8 cellular contexts compared by ENCODE assay signal in genomic region chr11:848988-849824, GRCh38. TPM values are rescaled to one million over a fixed set of nuclear protein-coding genes. Genes with fewer than 3 reads are reported as not detected.
DNase-seq lines count a peak whose midpoint lies in the region; ATAC-seq and TF ChIP-seq lines count a peak whose summit lies in the region.

No MANE protein-coding gene starts in this region.

- TF ChIP-seq POLR2A in uterus (IDR thresholded peaks at IDR 0.05), result no peak

- TF ChIP-seq CTCF in MM.1S (IDR thresholded peaks at IDR 0.05; ENCODE audit: low read length), result no peak
- no peak for TF ChIP-seq CTCF in uterus (IDR thresholded peaks at IDR 0.05)

- H3K27me3 ChIP-seq in MM.1S (replicated peaks; ENCODE audit: insufficient read depth, low read length) (peaks cover 80% of the 10 kb centered on the region), uterus (no peaks in the 10 kb centered on the region)

- H4K20me1 ChIP-seq in MM.1S (ENCODE audit: insufficient read depth, low read length), result no peaks in the 10 kb centered on the region

- H3K36me3 Mint-ChIP-seq in activated naive CD4-positive, alpha-beta T cell treated with anti-CD3 and anti-CD28 coated beads, Interleukin-2, amount 50 U/mL, for 72 hours, result no peaks in the 10 kb centered on the region

- H3K4me3 ChIP-seq in MM.1S (ENCODE audit: low read length) (peak overlapping the region; percentile 26; the same call in 1 of the 2 replicates), uterus (peak overlapping the region; percentile 30 to 40)

- H3K9me3 ChIP-seq in MM.1S (replicated peaks; ENCODE audit: insufficient read depth, low read length), result no peaks in the 10 kb centered on the region
- no peaks in the 10 kb centered on the region for H3K9me3 ChIP-seq in uterus

- H3K4me1 ChIP-seq in MM.1S (ENCODE audit: low read length) (peaks cover 4% of the 10 kb centered on the region; the same call in 1 of the 2 replicates), uterus (peaks cover 10 to 36% of the 10 kb centered on the region in 2 donors)

- DNase-seq in COR-L47 (lab: John Stamatoyannopoulos, UW) (peak; percentile 53), MM.1S (peak; percentile 28), left kidney (ENCODE audit: low read depth, low spot score) (peak; percentile 87), uterus (peak in 1 of 2 donors; percentile 66), HK-2 (ENCODE audit: unreplicated experiment) (no peak)
- DNase-seq in activated naive CD4-positive, alpha-beta T cell treated with anti-CD3 and anti-CD28 coated beads, Interleukin-2, amount 50 U/mL, for 72 hours (ENCODE audit: low spot score in 2 of 2), result no peak
- no peak for DNase-seq in central memory CD4-positive, alpha-beta T cell

- H3K36me3 ChIP-seq in MM.1S (replicated peaks; ENCODE audit: insufficient read depth, low read length), result no peaks in the 10 kb centered on the region
- no peaks in the 10 kb centered on the region for H3K36me3 ChIP-seq in uterus

- H3K27ac Mint-ChIP-seq in activated naive CD4-positive, alpha-beta T cell treated with anti-CD3 and anti-CD28 coated beads, Interleukin-2, amount 50 U/mL, for 72 hours, result no peak overlapping the region

- H3K9me3 Mint-ChIP-seq in activated naive CD4-positive, alpha-beta T cell treated with anti-CD3 and anti-CD28 coated beads, Interleukin-2, amount 50 U/mL, for 72 hours, result no peaks in the 10 kb centered on the region

- H3K27ac ChIP-seq in MM.1S (ENCODE audit: low read length) (no peak overlapping the region), uterus (peak overlapping the region; percentile 51 to 69)

- H3K79me2 ChIP-seq in MM.1S (ENCODE audit: low read length), result no peaks in the 10 kb centered on the region

- intact Hi-C loops in uterus (cut with DNase I; ENCODE audit: low total_unique reads), result no loop called here

- H3K9ac ChIP-seq in MM.1S (ENCODE audit: low read length), result no peak overlapping the region

- no peaks in the 10 kb centered on the region for H3K9me2 ChIP-seq in MM.1S (replicated peaks; ENCODE audit: insufficient read depth, low read length)

- peak overlapping the region; percentile 60 for H3K4me2 ChIP-seq in MM.1S (ENCODE audit: low read depth, low read length)

- no peaks in the 10 kb centered on the region for H3F3A ChIP-seq in MM.1S (ENCODE audit: insufficient read depth, low read length)

- ATAC-seq in activated naive CD4-positive, alpha-beta T cell treated with anti-CD3 and anti-CD28 coated beads, Interleukin-2, amount 50 U/mL, for 72 hours, result peak; percentile 53 to 69
- ATAC-seq in GM18520 (IDR thresholded peaks at IDR 0.05; ENCODE audit: unreplicated experiment), result no peak

- no peak overlapping the region for H2AFZ ChIP-seq in MM.1S (ENCODE audit: low read length)

RNA-seq across cellular contexts. Expression of gene TSPAN4, which starts 6.6 kb away (rescaled TPM):
- total RNA-seq in activated naive CD4-positive, alpha-beta T cell treated with anti-CD3 and anti-CD28 coated beads, Interleukin-2, amount 50 U/mL, for 72 hours, result 10 to 100 TPM; 12.6 to 18.9 TPM
- total RNA-seq in uterus, result 100 to 1,000 TPM in 2 of 4 donors, 10 to 100 TPM in 2; 68.4 to 119 (median 105) TPM

RNA-seq across cellular contexts. Expression of gene POLR2L, which starts 6.9 kb away (rescaled TPM):
- 10 to 100 TPM; 50.4 to 95.1 TPM for total RNA-seq in activated naive CD4-positive, alpha-beta T cell treated with anti-CD3 and anti-CD28 coated beads, Interleukin-2, amount 50 U/mL, for 72 hours
- total RNA-seq in uterus, result 10 to 100 TPM; 10.5 to 81.5 (median 42.8) TPM

RNA-seq across cellular contexts. Expression of gene CD151, which starts 16.5 kb away (rescaled TPM):
- total RNA-seq in activated naive CD4-positive, alpha-beta T cell treated with anti-CD3 and anti-CD28 coated beads, Interleukin-2, amount 50 U/mL, for 72 hours, result 10 to 100 TPM; 42.8 to 46.0 TPM
- total RNA-seq in uterus, result 100 to 1,000 TPM in 3 of 4 donors, 10 to 100 TPM in 1; 76.8 to 382 (median 259) TPM

RNA-seq across cellular contexts. Expression of gene CRACR2B, which starts 21.5 kb away (rescaled TPM):
- 1 to 10 TPM in 1 of 2 donors, under 1 TPM in 1; 0.66 to 1.9 TPM for total RNA-seq in activated naive CD4-positive, alpha-beta T cell treated with anti-CD3 and anti-CD28 coated beads, Interleukin-2, amount 50 U/mL, for 72 hours
- 10 to 100 TPM in 1 of 4 donors, 1 to 10 TPM in 2, under 1 TPM in 1; 0.77 to 15.5 (median 2.5) TPM for total RNA-seq in uterus

RNA-seq across cellular contexts. Expression of gene PNPLA2, which starts 30.5 kb away (rescaled TPM):
- total RNA-seq in activated naive CD4-positive, alpha-beta T cell treated with anti-CD3 and anti-CD28 coated beads, Interleukin-2, amount 50 U/mL, for 72 hours, result 10 to 100 TPM; 24.5 to 49.1 TPM
- total RNA-seq in uterus, result 10 to 100 TPM; 16.9 to 96.2 (median 37.1) TPM

Comparison
In these comparisons a context has a peak if more than half of its experiments do, and no peak if none do; other contexts are left out.
1. DNase-seq: peak in COR-L47 (single experiment), MM.1S (single experiment) and left kidney (single experiment); none in activated naive CD4-positive, alpha-beta T cell treated with anti-CD3 and anti-CD28 coated beads, Interleukin-2, amount 50 U/mL, for 72 hours (0 of 2), central memory CD4-positive, alpha-beta T cell (single experiment) and HK-2 (single experiment).